ENCODE assay signal across 15 cellular contexts in genomic region chr9:135804588-135805421, GRCh38.
DNase-seq lines count a peak whose midpoint lies in the region; ATAC-seq and TF ChIP-seq lines count a peak whose summit lies in the region.
"Had no signal": no experiment of that assay in that cellular context is flagged by ENCODE, and none has a peak within 500 bp of the region (broad histone marks: within the 10 kb centered on the region; RNA-seq: fewer than 3 reads in every experiment).

No MANE protein-coding gene starts in this region.

- in situ Hi-C loops in IMR-90 (cut with MboI; ENCODE audit: low sequenced_read_pairs) (no loop called here), HAP-1 (cut with MboI; ENCODE audit: low sequenced_read_pairs) (no loop called here)

- H4K5ac ChIP-seq in IMR-90 (ENCODE audit: low read depth, low read length): no peak overlapping the region; the same call in 1 of the 2 replicates

- no peak overlapping the region for H3K4ac ChIP-seq in IMR-90 (ENCODE audit: low read depth, low read length)
- H3K4ac ChIP-seq in neuronal stem cell (ENCODE audit: low read length): peak overlapping the region; percentile 39

- H3K27me3 ChIP-seq in BLaER1: no peaks in the 10 kb centered on the region
- no peaks in the 10 kb centered on the region for H3K27me3 ChIP-seq in IMR-90 (ENCODE audit: control insufficient read depth, insufficient read depth, low read length)
- no peaks in the 10 kb centered on the region for H3K27me3 ChIP-seq in endodermal cell (ENCODE audit: control insufficient read depth, insufficient read depth, low read length, poor library complexity, severe bottlenecking)
- no peaks in the 10 kb centered on the region for H3K27me3 ChIP-seq in neuronal stem cell (ENCODE audit: control insufficient read depth in 3 of 3, insufficient read depth in 3 of 3, low read depth in 1 of 3, low read length in 3 of 3)
- no peaks in the 10 kb centered on the region for H3K27me3 ChIP-seq in HAP-1 (ENCODE audit: low read depth)

- no peak overlapping the region for H4K91ac ChIP-seq in IMR-90 (ENCODE audit: insufficient read depth, low read depth, low read length)
- no peak overlapping the region for H4K91ac ChIP-seq in neuronal stem cell (ENCODE audit: low read depth, low read length, poor library complexity)

- H3K18ac ChIP-seq in IMR-90 (ENCODE audit: low read depth, low read length) (no peak overlapping the region), neuronal stem cell (ENCODE audit: low read length) (peak overlapping the region; percentile 35)

- POLR2A ChIA-PET in IMR-90 (lab: Charles Lee; ENCODE audit: unreplicated experiment): no interaction called here

- CTCF ChIA-PET in IMR-90 (lab: Yijun Ruan, JAX): no interaction called here

- H3K27ac Mint-ChIP-seq in endodermal cell: peak overlapping the region; percentile 44
- H3K27ac Mint-ChIP-seq: CD8-positive, alpha-beta memory T cell had no signal

- H3K79me1 ChIP-seq in IMR-90 (ENCODE audit: low read depth in 1 of 2, low read length in 2 of 2) (peaks cover 0 to 3% of the 10 kb centered on the region in 2 experiments; a peak in 1 of 4 replicates), neuronal stem cell (ENCODE audit: low read depth, low read length) (peaks cover 7% of the 10 kb centered on the region)

- TF ChIP-seq RAD21 in IMR-90 (IDR thresholded peaks at IDR 0.05; ENCODE audit: low read length): 0 out of 2 replicates have a peak, but pooled peaks have one; percentile 6

- TF ChIP-seq POLR2A in IMR-90 (IDR thresholded peaks at IDR 0.05; ENCODE audit: low read depth, low read length): no peak

- H3K14ac ChIP-seq in IMR-90 (replicated peaks; ENCODE audit: low read depth, low read length) (no peak overlapping the region), neuronal stem cell (ENCODE audit: low read length) (peak overlapping the region; percentile 72)

- TF ChIP-seq CTCF in IMR-90 (conservative IDR thresholded peaks at IDR 0.05; ENCODE audit: low read depth, low read length): no peak
- peak; percentile 57 for TF ChIP-seq CTCF in endodermal cell (conservative IDR thresholded peaks at IDR 0.05)

- no peak overlapping the region for H3K23ac ChIP-seq in IMR-90 (ENCODE audit: low read depth, low read length)
- peak overlapping the region; percentile 86 for H3K23ac ChIP-seq in neuronal stem cell (ENCODE audit: low read depth, low read length, poor library complexity)

- no peak overlapping the region for H2AFZ ChIP-seq in IMR-90 (replicated peaks; ENCODE audit: low read length, poor library complexity)
- H2AFZ ChIP-seq in neuronal stem cell (ENCODE audit: low read length): no peak overlapping the region

- H3K56ac ChIP-seq in IMR-90 (ENCODE audit: extremely low read depth, insufficient read depth, low read length): no peak overlapping the region

- H2BK120ac ChIP-seq in IMR-90 (ENCODE audit: low read depth, low read length): no peak overlapping the region
- H2BK120ac ChIP-seq in neuronal stem cell (ENCODE audit: low read depth, low read length): no peak overlapping the region

- H4K20me1 ChIP-seq in BLaER1 (peaks cover 51% of the 10 kb centered on the region), IMR-90 (ENCODE audit: insufficient read depth, low read length) (0 out of 2 replicates have a peak, but pooled peaks cover 5% of the 10 kb centered on the region)

- H3K4me1 ChIP-seq in BLaER1 (peaks cover 46% of the 10 kb centered on the region), IMR-90 (ENCODE audit: control insufficient read depth, insufficient read depth, low read length) (peaks cover 6% of the 10 kb centered on the region), endodermal cell (ENCODE audit: control insufficient read depth, insufficient read depth, low read length) (no peaks in the 10 kb centered on the region), neuronal stem cell (ENCODE audit: control insufficient read depth in 2 of 2, insufficient read depth in 1 of 2, low read depth in 1 of 2, low read length in 2 of 2) (peaks cover 1 to 8% of the 10 kb centered on the region in 2 donors), HAP-1 (no peaks in the 10 kb centered on the region)

- H2BK20ac ChIP-seq in IMR-90 (ENCODE audit: low read depth, low read length): no peak overlapping the region

- H2AK9ac ChIP-seq in IMR-90 (replicated peaks; ENCODE audit: low read depth, low read length, poor library complexity): no peak overlapping the region

- intact Hi-C loops in IMR-90 (cut with micrococcal nuclease): no loop called here

- H4K8ac ChIP-seq in IMR-90 (ENCODE audit: low read depth in 2 of 2, low read length in 2 of 2) (no peak overlapping the region), neuronal stem cell (ENCODE audit: low read depth, low read length) (peak overlapping the region; percentile 54)

- H2BK5ac ChIP-seq in IMR-90 (ENCODE audit: low read depth, low read length, poor library complexity, severe bottlenecking) (no peak overlapping the region), neuronal stem cell (ENCODE audit: low read length) (no peak overlapping the region)

- ATAC-seq in IMR-90 (ENCODE audit: low read depth): peak; percentile 66
- no peak for ATAC-seq in GM18858 (IDR thresholded peaks at IDR 0.05; ENCODE audit: unreplicated experiment)
- no peak for ATAC-seq in activated CD4-positive, CD25-positive, alpha-beta regulatory T cell treated with anti-CD3 and anti-CD28 coated beads, Interleukin-2, amount 50 U/mL, for 24 hours

- H3K9me1 ChIP-seq in IMR-90 (ENCODE audit: insufficient read depth, low read length): peaks cover 11% of the 10 kb centered on the region; the same call in 1 of the 2 replicates

- DNase-seq in IMR-90 (peak; percentile 52), endodermal cell (peak; percentile 76), neuronal stem cell (ENCODE audit: low spot score) (no peak), DMS 273 treated with DMSO at 0.1 percent for 48 hours (lab: John Stamatoyannopoulos, UW) (no peak), HAP-1 (ENCODE audit: low spot score in 2 of 2) (no peak)
- DNase-seq: activated CD4-positive, alpha-beta T cell treated with anti-CD3 and anti-CD28 coated beads, Interleukin-2, amount 50 U/mL, for 1 hour; activated gamma-delta T cell; erythroblast; NCI-H187 treated with DMSO at 0.1 percent for 48 hours; stimulated activated CD4-positive, alpha-beta T cell treated with anti-CD3 and anti-CD28 coated beads, Interleukin-2, amount 100 ng/mL, for 48 hours had no signal

- H3K9me3 Mint-ChIP-seq in endodermal cell: no peaks in the 10 kb centered on the region
- H3K9me3 Mint-ChIP-seq: CD8-positive, alpha-beta memory T cell had no signal

- peaks cover 4% of the 10 kb centered on the region for H3K36me3 Mint-ChIP-seq in endodermal cell (ENCODE audit: low read depth)

- H3K4me2 ChIP-seq in BLaER1: peak overlapping the region; percentile 70
- H3K4me2 ChIP-seq in IMR-90 (ENCODE audit: low read depth, low read length): no peak overlapping the region
- H3K4me2 ChIP-seq in neuronal stem cell (ENCODE audit: insufficient read depth, low read length, poor library complexity, severe bottlenecking): no peak overlapping the region
- H3K4me2 ChIP-seq: KMS-11 had no signal

- H3K27ac ChIP-seq in BLaER1 (no peak overlapping the region), IMR-90 (ENCODE audit: insufficient read depth, low read length) (no peak overlapping the region), endodermal cell (ENCODE audit: low read depth, low read length) (peak overlapping the region; percentile 17), neuronal stem cell (replicated peaks; ENCODE audit: low read length) (no peak overlapping the region)
- H3K27ac ChIP-seq: KMS-11 had no signal

- no TSS peak for BruUV-seq in IMR-90 (replicated peaks; lab: Mats Ljungman, UMichigan)

- H3K4me3 ChIP-seq in BLaER1: no peak overlapping the region
- no peak overlapping the region for H3K4me3 ChIP-seq in IMR-90 (ENCODE audit: insufficient read depth, low read depth, low read length)
- H3K4me3 ChIP-seq in endodermal cell (ENCODE audit: low read length): no peak overlapping the region
- H3K4me3 ChIP-seq in neuronal stem cell (ENCODE audit: low read length in 2 of 2): no peak overlapping the region
- H3K4me3 ChIP-seq in HAP-1: no peak overlapping the region

- WGBS in IMR-90 (ENCODE audit: extremely low coverage in 2 of 2, insufficient read length in 1 of 2), 2 experiments: 84% methylated on average over 10 of the region's 24 CpGs; no CpG with 5 or more reads in 1 of the 2 experiments
- WGBS in endodermal cell (ENCODE audit: insufficient coverage in 1 of 2, insufficient read length in 1 of 2), 2 experiments: 94% methylated on average over 13 to 24 of the region's 24 CpGs
- no CpG with 5 or more reads among the region's 24 CpGs for WGBS in neuronal stem cell (ENCODE audit: extremely low coverage in 2 of 2, insufficient read length in 2 of 2, insufficient replicate concordance in 1 of 2), 2 donors

- H3K9me3 ChIP-seq in BLaER1: no peaks in the 10 kb centered on the region
- H3K9me3 ChIP-seq in IMR-90 (ENCODE audit: control insufficient read depth, insufficient read depth, low read length): no peaks in the 10 kb centered on the region
- H3K9me3 ChIP-seq in endodermal cell (ENCODE audit: control insufficient read depth, low read length): no peaks in the 10 kb centered on the region
- H3K9me3 ChIP-seq in neuronal stem cell (replicated peaks in 1 of 2; ENCODE audit: control insufficient read depth in 2 of 2, insufficient read depth in 1 of 2, low read depth in 1 of 2, low read length in 2 of 2): peaks cover 0 to 4% of the 10 kb centered on the region in 2 donors
- no peaks in the 10 kb centered on the region for H3K9me3 ChIP-seq in HAP-1

- H3K27me3 Mint-ChIP-seq in endodermal cell (ENCODE audit: insufficient read depth): no peaks in the 10 kb centered on the region
- H3K27me3 Mint-ChIP-seq: CD8-positive, alpha-beta memory T cell had no signal

- H3K4me1 Mint-ChIP-seq in endodermal cell: no peaks in the 10 kb centered on the region

- no peak overlapping the region for H3K4me3 Mint-ChIP-seq in endodermal cell
- H3K4me3 Mint-ChIP-seq: CD8-positive, alpha-beta memory T cell had no signal

- H2BK15ac ChIP-seq in IMR-90 (ENCODE audit: low read depth, low read length) (no peak overlapping the region), neuronal stem cell (ENCODE audit: low read length) (no peak overlapping the region)

- H2AK5ac ChIP-seq in IMR-90 (ENCODE audit: low read depth, low read length): 0 out of 2 replicates have a peak overlapping the region, but pooled peaks have one; percentile 9
- H2AK5ac ChIP-seq in neuronal stem cell (ENCODE audit: low read depth, low read length): peak overlapping the region; percentile 42

- dilution Hi-C loops in IMR-90 (cut with HindIII; ENCODE audit: low sequenced_read_pairs, unreplicated experiment): no loop called here

- peak overlapping the region; percentile 82 for H2BK12ac ChIP-seq in neuronal stem cell (ENCODE audit: low read length)

- H3K36me3 ChIP-seq in BLaER1: peaks cover 18% of the 10 kb centered on the region
- peaks cover 1% of the 10 kb centered on the region for H3K36me3 ChIP-seq in IMR-90 (ENCODE audit: control insufficient read depth, insufficient read depth, low read length)
- peaks cover 16% of the 10 kb centered on the region for H3K36me3 ChIP-seq in endodermal cell (ENCODE audit: control insufficient read depth, insufficient read depth, low read length)
- peaks cover 9 to 31% of the 10 kb centered on the region in 2 donors for H3K36me3 ChIP-seq in neuronal stem cell (replicated peaks in 1 of 2; ENCODE audit: control insufficient read depth in 2 of 2, insufficient read depth in 2 of 2, low read length in 2 of 2)
- H3K36me3 ChIP-seq in HAP-1 (replicated peaks): peaks cover under 1% of the 10 kb centered on the region; the same call in 1 of the 2 replicates

- H3K9ac ChIP-seq in BLaER1 (no peak overlapping the region), IMR-90 (ENCODE audit: low read depth, low read length) (no peak overlapping the region), endodermal cell (ENCODE audit: extremely low read depth, low read length, poor library complexity, severe bottlenecking) (no peak overlapping the region), neuronal stem cell (ENCODE audit: low read depth, low read length, poor library complexity) (no peak overlapping the region)
- H3K9ac ChIP-seq: KMS-11 had no signal

Comparison
In these comparisons a context has a peak if more than half of its experiments do, and no peak if none do; other contexts are left out.
1. DNase-seq: peak in IMR-90 (single experiment) and endodermal cell (single experiment); none in neuronal stem cell (single experiment), DMS 273 treated with DMSO at 0.1 percent for 48 hours (single experiment) and HAP-1 (0 of 2).